In the genomic region with DNA sequence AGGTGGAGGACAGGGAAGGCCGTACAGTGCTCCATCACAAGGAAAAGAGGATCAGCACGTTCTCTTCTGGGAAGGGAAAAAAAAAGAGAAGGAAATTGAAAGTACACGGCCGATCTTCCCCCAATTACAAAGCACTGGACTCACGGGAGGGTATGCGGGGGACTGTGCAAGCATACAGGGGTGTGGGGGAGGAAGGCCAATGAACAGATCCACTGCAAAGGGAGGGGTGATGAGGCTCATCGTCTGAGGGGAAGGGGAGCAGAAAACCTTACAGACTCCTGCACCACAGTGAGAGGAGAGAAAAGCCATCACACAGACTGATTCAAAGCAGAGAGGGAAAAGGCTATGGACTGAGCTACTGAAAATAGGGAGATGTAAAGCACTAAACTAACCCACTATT, we compare ENCODE assay signal across 9 cellular contexts. TPM values are rescaled to one million over a fixed set of nuclear protein-coding genes. Genes with fewer than 3 reads are reported as not detected.
DNase-seq lines count a peak whose midpoint lies in the region; ATAC-seq and TF ChIP-seq lines count a peak whose summit lies in the region.
"Had no signal": no experiment of that assay in that cellular context is flagged by ENCODE, and none has a peak within 500 bp of the region (broad histone marks: within the 10 kb centered on the region; RNA-seq: fewer than 3 reads in every experiment).

No MANE protein-coding gene starts in this region.

- CTCF ChIA-PET in A673 (lab: Charles Lee), result no interaction called here
- CTCF ChIA-PET in MCF 10A (lab: Yijun Ruan, JAX), result interaction anchor here (0.7 to 1.2 kb wide), 2 partner anchors 87 to 110 kb away, joined by 3 to 4 read pairs; no protein-coding TSS in a partner anchor

- peak overlapping the region; percentile 23 for H3K9ac ChIP-seq in HUES6 (ENCODE audit: low read length)
- H3K9ac ChIP-seq in mucosa of rectum (ENCODE audit: low read depth in 1 of 2, low read length in 2 of 2), result peak overlapping the region in 1 of 2 donors; percentile 9

- peaks cover 20% of the 10 kb centered on the region for H3K4me1 Mint-ChIP-seq in MCF 10A (ENCODE audit: insufficient read depth, unreplicated experiment)

- H3K4me1 ChIP-seq in A673 (ENCODE audit: insufficient read depth, low read length, poor library complexity, severe bottlenecking) (no peaks in the 10 kb centered on the region), HUES6 (ENCODE audit: control insufficient read depth, insufficient read depth, low read length) (peaks cover 9% of the 10 kb centered on the region; the same call in 1 of the 2 replicates), mucosa of rectum (ENCODE audit: control insufficient read depth in 2 of 2, insufficient read depth in 2 of 2, low read length in 2 of 2) (peaks cover 3 to 11% of the 10 kb centered on the region in 2 donors)

- H3K9me3 ChIP-seq in A673 (ENCODE audit: low read depth, low read length, poor library complexity, severe bottlenecking), result no peaks in the 10 kb centered on the region
- H3K9me3 ChIP-seq in HUES6 (ENCODE audit: control insufficient read depth, insufficient read depth, low read depth, low read length), result peaks cover 2% of the 10 kb centered on the region; the same call in 1 of the 2 replicates
- H3K9me3 ChIP-seq in mucosa of rectum (ENCODE audit: control insufficient read depth in 2 of 2, low read length in 2 of 2), result no peaks in the 10 kb centered on the region

- H3K27ac ChIP-seq in A673 (ENCODE audit: low read depth, low read length, poor library complexity, severe bottlenecking) (no peak overlapping the region), HUES6 (ENCODE audit: low read depth, low read length) (no peak overlapping the region), mucosa of rectum (ENCODE audit: low read depth in 2 of 2, low read length in 2 of 2) (no peak overlapping the region)

- H3K36me3 ChIP-seq in A673 (ENCODE audit: insufficient read depth, low read length, poor library complexity, severe bottlenecking), result peaks cover 5% of the 10 kb centered on the region
- H3K36me3 ChIP-seq in HUES6 (ENCODE audit: control insufficient read depth, insufficient read depth, low read length), result peaks cover 18% of the 10 kb centered on the region
- peaks cover 0 to 13% of the 10 kb centered on the region in 2 donors for H3K36me3 ChIP-seq in mucosa of rectum (ENCODE audit: control insufficient read depth in 2 of 2, insufficient read depth in 2 of 2, low read length in 2 of 2)

- no peak for DNase-seq in A673 (ENCODE audit: low spot score)
- DNase-seq in MCF 10A (ENCODE audit: unreplicated experiment), result no peak
- no peak for DNase-seq in GM13976 (ENCODE audit: low spot score)
- DNase-seq in midbrain (lab: John Stamatoyannopoulos, UW), result no peak

- H3K36me3 Mint-ChIP-seq in MCF 10A (ENCODE audit: insufficient read depth, unreplicated experiment), result peaks cover 6% of the 10 kb centered on the region

- H3K27me3 ChIP-seq in A673 (replicated peaks; ENCODE audit: insufficient read depth, low read depth, low read length, poor library complexity), result no peaks in the 10 kb centered on the region
- H3K27me3 ChIP-seq in HUES6 (ENCODE audit: control insufficient read depth, insufficient read depth, low read length), result no peaks in the 10 kb centered on the region
- no peaks in the 10 kb centered on the region for H3K27me3 ChIP-seq in mucosa of rectum (ENCODE audit: control insufficient read depth in 2 of 2, insufficient read depth in 2 of 2, low read length in 2 of 2)

- peak overlapping the region; percentile 62 for H3K27ac Mint-ChIP-seq in MCF 10A (ENCODE audit: low read depth, unreplicated experiment)

- ATAC-seq in HG03457 (IDR thresholded peaks at IDR 0.05; ENCODE audit: unreplicated experiment), result no peak
- ATAC-seq in HG03196 (IDR thresholded peaks at IDR 0.05; ENCODE audit: unreplicated experiment), result no peak

- POLR2A ChIA-PET in A673 (lab: Charles Lee; ENCODE audit: low non-redundant PET) (interaction anchor here (0.6 to 0.7 kb wide), 2 partner anchors 179 to 769 kb away, joined by 4 to 12 read pairs; no protein-coding TSS in a partner anchor), MCF 10A (lab: Yijun Ruan, JAX) (interaction anchor here (0.6 to 2.0 kb wide), 3 partner anchors 68 to 220 kb away, joined by 4 to 5 read pairs (median 4); no protein-coding TSS in a partner anchor)

- in situ Hi-C loops in GM13976 (cut with MboI; ENCODE audit: low sequenced_read_pairs, unreplicated experiment), result no loop called here

- H3K4me3 ChIP-seq in A673 (ENCODE audit: low read depth, low read length, poor library complexity, severe bottlenecking) (peak overlapping the region; percentile 74), HUES6 (ENCODE audit: low read depth, low read length) (peak overlapping the region; percentile 90), mucosa of rectum (ENCODE audit: low read length in 2 of 2) (peak overlapping the region; percentile 13 to 79)

- no peak for TF ChIP-seq CTCF in A673 (conservative IDR thresholded peaks at IDR 0.05; ENCODE audit: low read depth, low read length)
- no peak for TF ChIP-seq CTCF in MCF 10A (IDR thresholded peaks at IDR 0.05; ENCODE audit: unreplicated experiment)
- TF ChIP-seq CTCF in GM13976 (IDR thresholded peaks at IDR 0.05; ENCODE audit: borderline replicate concordance, control extremely low read depth, extremely low read depth, insufficient read depth, missing control alignments), result no peak

- intact Hi-C loops in A673 (cut with micrococcal nuclease; ENCODE audit: unreplicated experiment), result no loop called here
- intact Hi-C loops in MCF 10A (cut with micrococcal nuclease), result no loop called here

- H3K4me3 Mint-ChIP-seq in MCF 10A (ENCODE audit: unreplicated experiment), result peak overlapping the region; percentile 77

- BruUV-seq in A673 (replicated peaks; lab: Mats Ljungman, UMichigan) (no TSS peak), MCF 10A (replicated peaks; lab: Mats Ljungman, UMichigan) (no TSS peak)

- no peaks in the 10 kb centered on the region for H3K9me3 Mint-ChIP-seq in MCF 10A (ENCODE audit: unreplicated experiment)

- no peaks in the 10 kb centered on the region for H3K27me3 Mint-ChIP-seq in MCF 10A (ENCODE audit: insufficient read depth, unreplicated experiment)

RNA-seq across cellular contexts. Expression of a gene that starts 1.1 kb away (rescaled TPM):
- 47.6 and 49.7 TPM in 2 replicates for total RNA-seq in A673 (2021)
- total RNA-seq in MCF 10A (2022), result 48.8 and 51.7 TPM in 2 replicates

RNA-seq across cellular contexts. Expression of a gene that starts 9.7 kb away (rescaled TPM):
- total RNA-seq in A673 (2021) (88.1 and 110 TPM in 2 replicates), MCF 10A (2022) (112 and 140 TPM in 2 replicates)

RNA-seq across cellular contexts. Expression of a gene that starts 19.6 kb away (rescaled TPM):
- 1.9 and 2.3 TPM in 2 replicates for total RNA-seq in A673 (2021)
- total RNA-seq in MCF 10A (2022), result 0.56 and 0.71 TPM in 2 replicates

RNA-seq across cellular contexts. Expression of a gene that starts 29.6 kb away (rescaled TPM):
- 8.1 and 9.2 TPM in 2 replicates for total RNA-seq in A673 (2021)
- total RNA-seq in MCF 10A (2022), result 0.27 and 0.49 TPM in 2 replicates
- total RNA-seq: pulmonary artery endothelial cell had no signal
